ENCODE assay signal across 8 cellular contexts in the genomic region with DNA sequence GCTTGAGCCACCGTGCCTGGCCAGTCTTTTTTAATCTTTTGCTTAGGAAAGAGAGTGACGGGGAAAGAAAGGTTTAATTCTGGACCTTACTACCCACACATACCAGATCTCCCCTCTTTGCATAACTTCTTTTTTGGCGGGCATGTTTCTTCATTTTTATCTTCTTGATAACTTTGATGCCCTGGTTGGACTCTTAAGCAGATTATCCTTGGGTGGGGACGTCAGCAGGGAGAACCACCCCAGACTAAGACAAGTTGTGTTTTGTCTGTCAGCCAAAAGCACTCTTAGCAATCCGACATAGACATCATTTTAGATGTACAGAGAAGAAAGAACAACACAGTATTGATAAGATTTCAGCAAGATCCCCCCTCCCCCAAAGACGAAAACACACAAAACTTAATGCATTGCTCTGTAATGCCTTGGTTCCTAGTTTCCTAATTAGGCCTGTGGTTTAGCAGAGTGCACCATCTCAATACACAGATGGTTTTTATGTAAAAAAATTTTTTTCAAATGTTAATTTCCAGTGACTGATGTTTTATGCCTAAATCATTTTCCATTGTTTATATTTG.
DNase-seq lines count a peak whose midpoint lies in the region; ATAC-seq and TF ChIP-seq lines count a peak whose summit lies in the region.

No MANE protein-coding gene starts in this region.

- ATAC-seq in GM21381 (IDR thresholded peaks at IDR 0.05; ENCODE audit: unreplicated experiment) = peak; percentile 20
- ATAC-seq in GM21360 (IDR thresholded peaks at IDR 0.05; ENCODE audit: unreplicated experiment) = no peak
- ATAC-seq in HG03159 (IDR thresholded peaks at IDR 0.05; ENCODE audit: unreplicated experiment) = no peak

- H3K27me3 ChIP-seq in GM06990 (replicated peaks; ENCODE audit: control insufficient read depth, insufficient read depth, low read length) = no peaks in the 10 kb centered on the region

- intact Hi-C loops in posterior cingulate gyrus (cut with DNase I) = no loop called here

- peak; percentile 49 for DNase-seq in GM06990 (ENCODE audit: extremely low read depth, insufficient read length)
- DNase-seq in NAMALWA (ENCODE audit: low spot score) = peak; percentile 74
- no peak for DNase-seq in mesothelial cell of epicardium (ENCODE audit: low spot score in 2 of 2, unreplicated experiment in 2 of 2)
- no peak for DNase-seq in posterior cingulate gyrus
- DNase-seq in hippocampal formation (lab: John Stamatoyannopoulos, UW) = no peak

- peaks cover 5% of the 10 kb centered on the region for H3K36me3 Mint-ChIP-seq in mesothelial cell of epicardium

- H3K27me3 Mint-ChIP-seq in mesothelial cell of epicardium (ENCODE audit: low read depth) = no peaks in the 10 kb centered on the region

- H3K27ac Mint-ChIP-seq in mesothelial cell of epicardium = peak overlapping the region; percentile 5

- peak overlapping the region; percentile 33 for H3K4me3 ChIP-seq in GM06990 (replicated peaks; ENCODE audit: low read depth, low read length)

- peaks cover 28% of the 10 kb centered on the region for H3K4me1 Mint-ChIP-seq in mesothelial cell of epicardium

- no peaks in the 10 kb centered on the region for H3K9me3 Mint-ChIP-seq in mesothelial cell of epicardium

- TF ChIP-seq CTCF in GM06990 (IDR thresholded peaks at IDR 0.05; ENCODE audit: insufficient read depth, low read length, poor library complexity, severe bottlenecking) (no peak), mesothelial cell of epicardium (IDR thresholded peaks at IDR 0.05; ENCODE audit: unreplicated experiment) (no peak)

- H3K4me3 Mint-ChIP-seq in mesothelial cell of epicardium = no peak overlapping the region

- no peaks in the 10 kb centered on the region for H3K36me3 ChIP-seq in GM06990 (ENCODE audit: control insufficient read depth, insufficient read depth, low read length)

Comparison
In these comparisons a context has a peak if more than half of its experiments do, and no peak if none do; other contexts are left out.
1. DNase-seq: peak in GM06990 (single experiment) and NAMALWA (single experiment); none in mesothelial cell of epicardium (0 of 2), posterior cingulate gyrus (0 of 10) and hippocampal formation (0 of 2).